Comparison of ENCODE assay signal across 19 cellular contexts in the genomic region with DNA sequence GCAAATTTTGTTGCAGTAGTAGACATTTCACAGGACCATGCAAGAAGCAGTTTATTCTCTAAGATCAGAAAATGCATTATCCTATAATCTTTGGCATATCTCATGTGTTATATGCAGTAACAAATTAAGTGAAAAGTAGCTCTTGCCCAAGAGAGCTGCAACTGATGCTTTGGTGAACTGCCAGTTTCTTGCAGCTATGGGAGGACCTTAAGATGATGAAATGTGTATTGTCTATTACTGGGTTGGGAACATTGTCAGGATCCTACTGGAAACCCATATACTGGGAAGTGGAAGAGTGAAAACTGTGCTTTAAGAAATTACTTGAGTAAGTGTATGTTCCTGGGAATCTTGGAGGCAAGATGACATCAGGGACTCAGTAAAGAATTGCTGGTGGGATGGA.
"Had no signal": no experiment of that assay in that cellular context is flagged by ENCODE, and none has a peak within 500 bp of the region (broad histone marks: within the 10 kb centered on the region; RNA-seq: fewer than 3 reads in every experiment).

No MANE protein-coding gene starts in this region.

- H3K9me3 ChIP-seq: heart left ventricle, lower lobe of right lung, prostate gland, suprapubic skin had no signal

- H3K4me1 ChIP-seq: heart left ventricle, lower lobe of right lung, prostate gland, suprapubic skin had no signal

- ATAC-seq: activated CD8-positive, alpha-beta T cell treated with anti-CD3 and anti-CD28 coated beads, Interleukin-2, amount 10 ng/mL, durations not matched to agents 7 days and 5 days; effector memory CD8-positive, alpha-beta T cell; heart left ventricle; left cardiac atrium; lower lobe of right lung; right cardiac atrium; stimulated activated naive CD8-positive, alpha-beta T cell treated with anti-CD3 and anti-CD28 coated beads, Interleukin-15, Interleukin-2, amounts not matched to agents 100 U/mL and 50 U/mL, for 24 hours had no signal

- DNase-seq: activated CD4-positive, alpha-beta T cell treated with anti-CD3 and anti-CD28 coated beads, Interleukin-2, amount 10 ng/mL, durations not matched to agents 24 days and 14 days; activated CD4-positive, CD25-positive, alpha-beta regulatory T cell; activated CD8-positive, alpha-beta memory T cell treated with anti-CD3 and anti-CD28 coated beads, Interleukin-2, amount 50 U/mL, for 4 hours; activated CD8-positive, alpha-beta T cell treated with anti-CD3 and anti-CD28 coated beads, Interleukin-2, amount 10 ng/mL, durations not matched to agents 7 days and 5 days; activated gamma-delta T cell; activated T-cell treated with anti-CD3 and anti-CD28 coated beads, Interleukin-2, amount 50 U/mL, for 48 hours; brain microvascular endothelial cell; dermis blood vessel endothelial cell; effector memory CD8-positive, alpha-beta T cell; foreskin melanocyte; heart left ventricle; immature natural killer cell; left cardiac atrium; lower lobe of right lung; midbrain; right cardiac atrium; stimulated activated naive CD8-positive, alpha-beta T cell treated with anti-CD3 and anti-CD28 coated beads, Interleukin-15, Interleukin-2, amounts not matched to agents 100 U/mL and 50 U/mL, for 24 hours had no signal

- H3K27me3 ChIP-seq: brain microvascular endothelial cell, heart left ventricle, suprapubic skin had no signal

- H3K36me3 ChIP-seq: brain microvascular endothelial cell, heart left ventricle, lower lobe of right lung, prostate gland, suprapubic skin had no signal

- H3K4me3 ChIP-seq: heart left ventricle, lower lobe of right lung, prostate gland, suprapubic skin had no signal
